In the genomic region with DNA sequence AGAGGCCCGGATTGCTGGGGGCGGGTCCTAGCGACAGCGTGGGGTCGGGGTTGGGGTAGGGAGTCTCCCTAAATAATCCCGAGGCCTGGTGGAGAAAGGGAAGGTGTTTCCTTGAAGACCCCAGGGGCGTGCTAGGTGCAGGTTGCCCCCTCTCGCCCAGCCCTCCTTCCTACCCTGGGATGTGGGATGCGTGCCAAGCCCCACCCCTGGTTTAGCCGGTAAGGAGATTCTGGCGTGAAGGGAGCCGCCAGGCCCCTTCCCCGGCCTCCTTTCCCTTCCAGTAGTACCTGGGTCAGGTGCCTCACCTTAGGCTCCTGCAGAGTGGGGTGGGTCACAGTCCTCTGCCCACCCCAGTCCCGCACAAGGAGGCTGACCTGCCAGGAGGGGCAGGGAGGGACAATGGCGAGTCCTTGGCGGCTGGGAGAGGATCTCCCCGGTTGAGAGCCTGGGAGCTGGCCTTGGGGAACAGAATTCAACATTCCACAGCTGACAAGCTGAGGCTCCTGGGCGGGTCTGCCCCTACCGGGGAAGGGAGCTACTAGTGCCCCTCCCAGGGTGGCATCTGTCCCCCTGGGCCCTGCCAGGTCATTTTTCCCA, we compare ENCODE assay signal across 8 cellular contexts. TPM values are rescaled to one million over a fixed set of nuclear protein-coding genes. Genes with fewer than 3 reads are reported as not detected.
DNase-seq lines count a peak whose midpoint lies in the region; ATAC-seq and TF ChIP-seq lines count a peak whose summit lies in the region.

No MANE protein-coding gene starts in this region.

- H3K9me3 ChIP-seq in PC-3 (ENCODE audit: low read length) (no peaks in the 10 kb centered on the region), vagina (no peaks in the 10 kb centered on the region)

- intact Hi-C loops in PC-3 (cut with micrococcal nuclease) (loop anchor here (1.0 to 2.0 kb wide), 2 partner anchors 69 to 74 kb away; no protein-coding TSS in a partner anchor), vagina (cut with DNase I) (no loop called here)

- POLR2A ChIA-PET in PC-3 (lab: Charles Lee; ENCODE audit: unreplicated experiment), result no interaction called here

- no peaks in the 10 kb centered on the region for H3K27me3 ChIP-seq in PC-3 (ENCODE audit: low read length)
- H3K27me3 ChIP-seq in vagina, result no peaks in the 10 kb centered on the region

- no peaks in the 10 kb centered on the region for H3K9me2 ChIP-seq in PC-3 (replicated peaks; ENCODE audit: low read length)

- ATAC-seq in PC-3 (peak; percentile 3), HG02885 (IDR thresholded peaks at IDR 0.05; ENCODE audit: poor library complexity, unreplicated experiment) (no peak)

- no peak overlapping the region for H3K27ac ChIP-seq in PC-3 (ENCODE audit: low read length)
- peak overlapping the region; percentile 60 for H3K27ac ChIP-seq in vagina

- H3K4me2 ChIP-seq in PC-3 (ENCODE audit: low read length), result peak overlapping the region; percentile 95

- peaks cover 21% of the 10 kb centered on the region for H3K4me1 ChIP-seq in PC-3 (ENCODE audit: insufficient read depth, low read length)
- H3K4me1 ChIP-seq in vagina, result peaks cover 34% of the 10 kb centered on the region

- peaks cover 2% of the 10 kb centered on the region for H3F3A ChIP-seq in PC-3 (ENCODE audit: low read length, unreplicated experiment)

- H3K4me1 Mint-ChIP-seq in T-helper 2 cell treated with Interferon-gamma antibody and Interleukin-4, amounts not matched to agents 5 μg/mL and 100 μg/mL, for 36 hours (ENCODE audit: low read depth), result peaks cover 35% of the 10 kb centered on the region
- peaks cover 17% of the 10 kb centered on the region for H3K4me1 Mint-ChIP-seq in mesothelial cell of epicardium

- no peaks in the 10 kb centered on the region for H3K9me3 Mint-ChIP-seq in T-helper 2 cell treated with Interferon-gamma antibody and Interleukin-4, amounts not matched to agents 5 μg/mL and 100 μg/mL, for 36 hours
- H3K9me3 Mint-ChIP-seq in mesothelial cell of epicardium, result no peaks in the 10 kb centered on the region

- no peak for TF ChIP-seq POLR2A in vagina (IDR thresholded peaks at IDR 0.05)

- H3K4me3 Mint-ChIP-seq in T-helper 2 cell treated with Interferon-gamma antibody and Interleukin-4, amounts not matched to agents 5 μg/mL and 100 μg/mL, for 36 hours, result peak overlapping the region; percentile 84
- H3K4me3 Mint-ChIP-seq in mesothelial cell of epicardium, result peak overlapping the region; percentile 89

- peak overlapping the region; percentile 78 for H3K27ac Mint-ChIP-seq in T-helper 2 cell treated with Interferon-gamma antibody and Interleukin-4, amounts not matched to agents 5 μg/mL and 100 μg/mL, for 36 hours
- peak overlapping the region; percentile 84 for H3K27ac Mint-ChIP-seq in mesothelial cell of epicardium

- H3K4me3 ChIP-seq in PC-3 (ENCODE audit: low read length) (peak overlapping the region; percentile 86), vagina (peak overlapping the region; percentile 68 to 81)

- TF ChIP-seq CTCF in PC-3 (conservative IDR thresholded peaks at IDR 0.05; ENCODE audit: low read depth, low read length), result no peak
- no peak for TF ChIP-seq CTCF in mesothelial cell of epicardium (IDR thresholded peaks at IDR 0.05; ENCODE audit: unreplicated experiment)
- no peak for TF ChIP-seq CTCF in vagina (IDR thresholded peaks at IDR 0.05)

- no peaks in the 10 kb centered on the region; the same call in 1 of the 2 replicates for H3K36me3 ChIP-seq in PC-3 (ENCODE audit: low read depth, low read length)
- peaks cover 0 to 3% of the 10 kb centered on the region in 2 donors for H3K36me3 ChIP-seq in vagina

- peaks cover 32% of the 10 kb centered on the region for H3K79me2 ChIP-seq in PC-3 (ENCODE audit: low read length)

- no peak for DNase-seq in T-helper 2 cell treated with Interferon-gamma antibody and Interleukin-4, amounts not matched to agents 5 μg/mL and 100 μg/mL, for 36 hours (ENCODE audit: low spot score)
- no peak for DNase-seq in T-helper 2 cell
- DNase-seq in PC-3, result peak; percentile 56
- DNase-seq in effector CD8-positive, alpha-beta T cell (lab: John Stamatoyannopoulos, UW), result peak; percentile 16
- peak; percentile 64 to 83 for DNase-seq in mesothelial cell of epicardium (ENCODE audit: low spot score in 2 of 2, unreplicated experiment in 2 of 2)
- DNase-seq in vagina (ENCODE audit: extremely low spot score in 2 of 2), result no peak
- no peak for DNase-seq in NCI-H187 treated with DMSO at 0.1 percent for 48 hours (lab: John Stamatoyannopoulos, UW)

- peaks cover 2% of the 10 kb centered on the region for H3K36me3 Mint-ChIP-seq in T-helper 2 cell treated with Interferon-gamma antibody and Interleukin-4, amounts not matched to agents 5 μg/mL and 100 μg/mL, for 36 hours (ENCODE audit: low read depth)
- H3K36me3 Mint-ChIP-seq in mesothelial cell of epicardium, result peaks cover 2% of the 10 kb centered on the region

- BruUV-seq in PC-3 (replicated peaks; lab: Mats Ljungman, UMichigan), result TSS peak; percentile 71

- H2AFZ ChIP-seq in PC-3 (ENCODE audit: low read length), result peak overlapping the region; percentile 88

- H3K9ac ChIP-seq in PC-3 (ENCODE audit: low read length), result peak overlapping the region; percentile 77

- CTCF ChIA-PET in PC-3 (lab: Charles Lee), result interaction anchor here (1.1 kb wide), 1 partner anchor 13 kb away, joined by 9 read pairs; no protein-coding TSS in a partner anchor

- H3K27me3 Mint-ChIP-seq in T-helper 2 cell treated with Interferon-gamma antibody and Interleukin-4, amounts not matched to agents 5 μg/mL and 100 μg/mL, for 36 hours (ENCODE audit: low read depth), result no peaks in the 10 kb centered on the region
- H3K27me3 Mint-ChIP-seq in mesothelial cell of epicardium (ENCODE audit: low read depth), result no peaks in the 10 kb centered on the region

- peaks cover 11% of the 10 kb centered on the region; the same call in 1 of the 2 replicates for H4K20me1 ChIP-seq in PC-3 (ENCODE audit: low read length)

RNA-seq across cellular contexts. Expression of a gene that starts 0.7 kb away (rescaled TPM):
- total RNA-seq in PC-3 (2014; rRNA removed) (47.3 and 56.3 TPM in 2 replicates), mesothelial cell of epicardium (47.3 to 51.1 TPM (median 47.3 TPM) in 3 replicates), vagina (16.9 TPM)

RNA-seq across cellular contexts. Expression of a gene that starts 17.5 kb away (rescaled TPM):
- not detected in 2 replicates for total RNA-seq in PC-3 (2014; rRNA removed)
- total RNA-seq in mesothelial cell of epicardium, result not detected in 3 replicates
- not detected for total RNA-seq in vagina

RNA-seq across cellular contexts. Expression of a gene that starts 17.6 kb away (rescaled TPM):
- total RNA-seq in PC-3 (2014; rRNA removed) (2.1 and 8.6 TPM in 2 replicates), mesothelial cell of epicardium (not detected in 3 replicates), vagina (not detected)

RNA-seq across cellular contexts. Expression of a gene that starts 38.0 kb away (rescaled TPM):
- total RNA-seq in PC-3 (2014; rRNA removed), result 18.7 and 19.9 TPM in 2 replicates
- total RNA-seq in mesothelial cell of epicardium, result 1.0 to 1.3 TPM (median 1.1 TPM) in 3 replicates
- total RNA-seq in vagina, result 0.49 TPM

Comparison
In these comparisons a context has a peak if more than half of its experiments do, and no peak if none do; other contexts are left out.
1. DNase-seq: peak in PC-3 (single experiment), effector CD8-positive, alpha-beta T cell (single experiment) and mesothelial cell of epicardium (2 of 2); none in T-helper 2 cell treated with Interferon-gamma antibody and Interleukin-4, amounts not matched to agents 5 μg/mL and 100 μg/mL, for 36 hours (single experiment), T-helper 2 cell (0 of 5), vagina (0 of 2) and NCI-H187 treated with DMSO at 0.1 percent for 48 hours (single experiment).